In genomic region chr1:230020451-230020850, GRCh38 we compare ENCODE assay signal across 25 cellular contexts. TPM values are rescaled to one million over a fixed set of nuclear protein-coding genes. Genes with fewer than 3 reads are reported as not detected.
DNase-seq lines count a peak whose midpoint lies in the region; ATAC-seq, FAIRE-seq and TF ChIP-seq lines count a peak whose summit lies in the region.
"Had no signal": no experiment of that assay in that cellular context is flagged by ENCODE, and none has a peak within 500 bp of the region (broad histone marks: within the 10 kb centered on the region; RNA-seq: fewer than 3 reads in every experiment).

No MANE protein-coding gene starts in this region.

- H3K23ac ChIP-seq in H1 (ENCODE audit: insufficient read length) = no peak overlapping the region

- no peak overlapping the region for H3K4me2 ChIP-seq in H1 (ENCODE audit: insufficient read depth in 1 of 2, low read depth in 2 of 2, low read length in 2 of 2)
- H3K4me2 ChIP-seq: BLaER1 had no signal

- no peak for TF ChIP-seq RAD21 in H1 (IDR thresholded peaks at IDR 0.05 in 1 of 2, conservative IDR thresholded peaks at IDR 0.05 in 1 of 2; ENCODE audit: low read depth in 2 of 2, low read length in 2 of 2)

- POLR2A ChIA-PET in H1 (lab: Charles Lee; ENCODE audit: partially characterized antibody) = no interaction called here

- no peak overlapping the region for H2BK20ac ChIP-seq in H1 (ENCODE audit: low read length)

- H3K36me3 ChIP-seq in H1 (ENCODE audit: control insufficient read depth in 2 of 4, insufficient read depth in 4 of 4, low read length in 3 of 4) = no peaks in the 10 kb centered on the region
- H3K36me3 ChIP-seq in esophagus muscularis mucosa = no peaks in the 10 kb centered on the region
- H3K36me3 ChIP-seq: BE2C, BLaER1 had no signal

- intact Hi-C loops in esophagus muscularis mucosa (cut with DNase I) = no loop called here
- intact Hi-C loops in posterior vena cava (cut with DNase I) = no loop called here

- FAIRE-seq in H1 (lab: Jason Lieb, UNC) = no peak
- FAIRE-seq: A204.1, GM12878, GM12892, GM18507 had no signal

- H4K91ac ChIP-seq in H1 (replicated peaks; ENCODE audit: insufficient read length, low read length) = no peak overlapping the region

- 0 out of 2 replicates have a peak overlapping the region, but pooled peaks have one; percentile 24 for H2BK15ac ChIP-seq in H1 (ENCODE audit: low read length)

- H4K20me1 ChIP-seq in H1 (replicated peaks in 1 of 2; ENCODE audit: control insufficient read depth in 1 of 2, insufficient read depth in 2 of 2, low read length in 2 of 2) = no peaks in the 10 kb centered on the region
- H4K20me1 ChIP-seq: BLaER1 had no signal

- H3K27ac ChIP-seq in H1 (ENCODE audit: low read depth, low read length) (no peak overlapping the region), esophagus muscularis mucosa (replicated peaks in 1 of 4) (no peak overlapping the region)
- H3K27ac ChIP-seq: BLaER1 had no signal

- no peak overlapping the region for H3K4me3 ChIP-seq in H1 (ENCODE audit: extremely low read depth in 1 of 4, insufficient read depth in 2 of 4, low read depth in 3 of 4, low read length in 4 of 4)
- no peak overlapping the region for H3K4me3 ChIP-seq in esophagus muscularis mucosa
- H3K4me3 ChIP-seq: BLaER1, GM12878 had no signal

- no peak for TF ChIP-seq POLR2A in H1 (IDR thresholded peaks at IDR 0.05; ENCODE audit: control extremely low read depth in 1 of 2, low read depth in 2 of 2, low read length in 2 of 2)
- no peak for TF ChIP-seq POLR2A in esophagus muscularis mucosa (IDR thresholded peaks at IDR 0.05; ENCODE audit: low read depth)

- H3K4ac ChIP-seq in H1 (replicated peaks; ENCODE audit: insufficient read length, low read depth, low read length) = peak overlapping the region; percentile 66

- no peak overlapping the region for H2AFZ ChIP-seq in H1 (ENCODE audit: low read length)

- H2BK12ac ChIP-seq in H1 (ENCODE audit: low read depth, low read length) = peak overlapping the region; percentile 61; the same call in 1 of the 2 replicates

- H3K79me2 ChIP-seq in H1 (ENCODE audit: control insufficient read depth in 1 of 2, insufficient read depth in 2 of 2, low read length in 2 of 2) = no peaks in the 10 kb centered on the region

- CTCF ChIA-PET in H1 (lab: Charles Lee; ENCODE audit: partially characterized antibody) = no interaction called here

- H4K5ac ChIP-seq in H1 (ENCODE audit: insufficient read length, low read depth, low read length) = no peak overlapping the region

- TF ChIP-seq EP300 in H1 (IDR thresholded peaks at IDR 0.05; ENCODE audit: borderline replicate concordance in 1 of 2, low read depth in 2 of 2, low read length in 2 of 2) = no peak
- no peak for TF ChIP-seq EP300 in esophagus muscularis mucosa (IDR thresholded peaks at IDR 0.05)

- H4K8ac ChIP-seq in H1 (ENCODE audit: extremely low read depth, insufficient read depth, low read length) = no peak overlapping the region

- H3K56ac ChIP-seq in H1 (replicated peaks; ENCODE audit: insufficient read length, low read depth, low read length) = no peak overlapping the region

- no peak overlapping the region for H3K14ac ChIP-seq in H1 (ENCODE audit: insufficient read length)

- no peak for DNase-seq in H1 (ENCODE audit: low read depth in 1 of 2, low spot score in 2 of 2)
- DNase-seq in esophagus muscularis mucosa (ENCODE audit: extremely low spot score) = peak; percentile 72
- DNase-seq in activated CD4-positive, alpha-beta T cell treated with anti-CD3 and anti-CD28 coated beads for 4 hours = no peak
- DNase-seq in posterior vena cava (ENCODE audit: low spot score) = no peak
- DNase-seq: 8988T; ACHN; BE2C; C1 segment of cervical spinal cord; CD4-positive, alpha-beta memory T cell; CD4-positive, CD25-positive, alpha-beta regulatory T cell; CD8-positive, alpha-beta memory T cell; COR-L47; DMS 273 treated with DMSO at 0.1 percent for 48 hours; DMS153; DMS53; DMS79; DND-41; EL; GDM1 had no signal

- ATAC-seq in GM19328 (IDR thresholded peaks at IDR 0.05; ENCODE audit: unreplicated experiment) = no peak
- ATAC-seq: GM12878 had no signal

- peak overlapping the region; percentile 40; the same call in 1 of the 2 replicates for H3K18ac ChIP-seq in H1 (ENCODE audit: extremely low read depth, low read length)

- peak overlapping the region; percentile 11; the same call in 1 of the 2 replicates for H2AK5ac ChIP-seq in H1 (ENCODE audit: low read depth, low read length)

- TF ChIP-seq CTCF in H1 (IDR thresholded peaks at IDR 0.05; ENCODE audit: control extremely low read depth in 1 of 3, insufficient read depth in 1 of 3, low read depth in 1 of 3, low read length in 3 of 3) (no peak), esophagus muscularis mucosa (IDR thresholded peaks at IDR 0.05) (no peak)

- H2BK120ac ChIP-seq in H1 (replicated peaks; ENCODE audit: low read depth, low read length) = no peak overlapping the region

- H3K79me1 ChIP-seq in H1 (ENCODE audit: low read depth, low read length) = no peaks in the 10 kb centered on the region

- H3K9ac ChIP-seq in H1 (replicated peaks in 1 of 4; ENCODE audit: extremely low read depth in 1 of 4, low read depth in 3 of 4, low read length in 3 of 4) = no peak overlapping the region
- H3K9ac ChIP-seq: BLaER1 had no signal

- H3K27me3 ChIP-seq in H1 (replicated peaks in 1 of 4; ENCODE audit: control insufficient read depth in 3 of 4, extremely low read depth in 1 of 4, insufficient read depth in 3 of 4, low read length in 3 of 4) = peaks cover 0 to 2% (median 0%) of the 10 kb centered on the region in 4 experiments; a peak in 1 of 7 replicates
- H3K27me3 ChIP-seq in esophagus muscularis mucosa = no peaks in the 10 kb centered on the region
- H3K27me3 ChIP-seq: BE2C, BLaER1 had no signal

- peak overlapping the region; percentile 30; the same call in 1 of the 2 replicates for H2BK5ac ChIP-seq in H1 (ENCODE audit: low read depth, low read length)

- WGBS in H1 (ENCODE audit: extremely low coverage in 1 of 2, insufficient coverage in 1 of 2, insufficient read length in 1 of 2, insufficient replicate concordance in 2 of 2, low coverage in 1 of 2, low lambda C conversion rate in 2 of 2, missing lambda C conversion rate in 1 of 2), 2 experiments = 95% methylated on average over 3 of the region's 3 CpGs; no CpG with 5 or more reads in 1 of the 2 experiments
- WGBS in esophagus muscularis mucosa = 83% methylated on average over 3 of the region's 3 CpGs

- no peaks in the 10 kb centered on the region for H3K23me2 ChIP-seq in H1 (ENCODE audit: low read depth, low read length)

- H3K4me1 ChIP-seq in H1 (replicated peaks in 1 of 4; ENCODE audit: control insufficient read depth in 3 of 4, insufficient read depth in 4 of 4, low read length in 3 of 4) (peaks cover 0 to 8% (median 2%) of the 10 kb centered on the region in 4 experiments; a peak in 3 of 7 replicates), esophagus muscularis mucosa (no peaks in the 10 kb centered on the region)
- H3K4me1 ChIP-seq: BE2C, BLaER1 had no signal

- H3K9me3 ChIP-seq in H1 (ENCODE audit: insufficient read depth in 2 of 2, low read depth in 1 of 2, low read length in 1 of 2) (no peaks in the 10 kb centered on the region; a peak in 1 of 4 replicates), esophagus muscularis mucosa (no peaks in the 10 kb centered on the region)
- H3K9me3 ChIP-seq: BE2C had no signal

TF ChIP-seq in H1, 55 proteins besides CTCF, POLR2A, EP300 and RAD21 (continues in another document):
- TF ChIP-seq YY1 (IDR thresholded peaks at IDR 0.05; ENCODE audit: low read depth, low read length) = no peak
- TF ChIP-seq, protein P1, sequence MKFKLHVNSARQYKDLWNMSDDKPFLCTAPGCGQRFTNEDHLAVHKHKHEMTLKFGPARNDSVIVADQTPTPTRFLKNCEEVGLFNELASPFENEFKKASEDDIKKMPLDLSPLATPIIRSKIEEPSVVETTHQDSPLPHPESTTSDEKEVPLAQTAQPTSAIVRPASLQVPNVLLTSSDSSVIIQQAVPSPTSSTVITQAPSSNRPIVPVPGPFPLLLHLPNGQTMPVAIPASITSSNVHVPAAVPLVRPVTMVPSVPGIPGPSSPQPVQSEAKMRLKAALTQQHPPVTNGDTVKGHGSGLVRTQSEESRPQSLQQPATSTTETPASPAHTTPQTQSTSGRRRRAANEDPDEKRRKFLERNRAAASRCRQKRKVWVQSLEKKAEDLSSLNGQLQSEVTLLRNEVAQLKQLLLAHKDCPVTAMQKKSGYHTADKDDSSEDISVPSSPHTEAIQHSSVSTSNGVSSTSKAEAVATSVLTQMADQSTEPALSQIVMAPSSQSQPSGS (IDR thresholded peaks at IDR 0.05; ENCODE audit: low read length) = no peak
- TF ChIP-seq SAP30 (IDR thresholded peaks at IDR 0.05; ENCODE audit: insufficient read depth, insufficient replicate concordance, low read length) = no peak
- TF ChIP-seq CBX8 (IDR thresholded peaks at IDR 0.05; ENCODE audit: borderline replicate concordance, low read depth, low read length) = no peak
- TF ChIP-seq SRF (IDR thresholded peaks at IDR 0.05; ENCODE audit: low read depth, low read length) = no peak
- no peak for TF ChIP-seq TBP (IDR thresholded peaks at IDR 0.05; ENCODE audit: low read depth, low read length)
- no peak for TF ChIP-seq JUND (IDR thresholded peaks at IDR 0.05; ENCODE audit: low read length)
- TF ChIP-seq GABPA (IDR thresholded peaks at IDR 0.05; ENCODE audit: borderline replicate concordance, insufficient read depth, low read length) = no peak
- TF ChIP-seq BCL11A (IDR thresholded peaks at IDR 0.05; ENCODE audit: low read depth in 2 of 2, low read length in 2 of 2) = no peak
- TF ChIP-seq KDM1A (IDR thresholded peaks at IDR 0.05; ENCODE audit: borderline replicate concordance, low read length) = no peak
- TF ChIP-seq E2F6 (IDR thresholded peaks at IDR 0.05) = no peak
- no peak for TF ChIP-seq RFX5 (IDR thresholded peaks at IDR 0.05; ENCODE audit: borderline replicate concordance, low read depth, low read length)

RNA-seq across cellular contexts. Expression of gene GALNT2, which starts 46.6 kb away (rescaled TPM):
- 75.3 and 83.7 TPM in 2 replicates for total RNA-seq in H1 (2021; fragmentation: NEBNext Ultra II Directional; extraction: Animal tissue kit (Norgen Biotek cat#: 25700))
- 34.5 and 47.8 TPM in 2 replicates for polyA plus RNA-seq in H1 (2011; rRNA removed)
- polyA plus RNA-seq in H1 (2011; cell fraction: cytosol; rRNA removed) = 40.8 TPM
- polyA plus RNA-seq in H1 (2011; cell fraction: nucleus; rRNA removed) = 65.6 TPM
- polyA plus RNA-seq in H1 (2012, experiment 1 of 2) = 51.1 to 58.7 TPM (median 53.7 TPM) in 4 replicates
- 35.2 TPM for polyA plus RNA-seq in H1 (2012, experiment 2 of 2)
- polyA plus RNA-seq in H1 (2013, experiment 1 of 2) = 90.5 TPM
- 94.8 TPM for polyA plus RNA-seq in H1 (2013, experiment 2 of 2)
- polyA minus RNA-seq in H1 (2011; rRNA and poly(A)+ RNA removed) = 34.8 and 35.8 TPM in 2 replicates
- 32.2 TPM for polyA minus RNA-seq in H1 (2011; cell fraction: cytosol; rRNA and poly(A)+ RNA removed)
- polyA minus RNA-seq in H1 (2011; cell fraction: nucleus; rRNA and poly(A)+ RNA removed) = 36.7 TPM
- total RNA-seq in esophagus muscularis mucosa (100 to 1,000 TPM in 3 of 4 donors, 10 to 100 TPM in 1; 89.6 to 145 (median 129) TPM), posterior vena cava (10 to 100 TPM; 72.6 to 79.6 TPM)
